Comparison of ENCODE assay signal across 25 cellular contexts in genomic region chr7:151135866-151136514, GRCh38. TPM values are rescaled to one million over a fixed set of nuclear protein-coding genes. Genes with fewer than 3 reads are reported as not detected.
DNase-seq lines count a peak whose midpoint lies in the region; ATAC-seq and TF ChIP-seq lines count a peak whose summit lies in the region.
"Had no signal": no experiment of that assay in that cellular context is flagged by ENCODE, and none has a peak within 500 bp of the region (broad histone marks: within the 10 kb centered on the region; RNA-seq: fewer than 3 reads in every experiment).

No MANE protein-coding gene starts in this region.

- TF ChIP-seq CTCF in GM10266 (IDR thresholded peaks at IDR 0.05; ENCODE audit: control insufficient read depth, insufficient read depth, low read depth, missing control alignments) = no peak
- no peak for TF ChIP-seq CTCF in chondrocyte (IDR thresholded peaks at IDR 0.05)
- TF ChIP-seq CTCF in sigmoid colon (IDR thresholded peaks at IDR 0.05) = no peak

- H3K4me1 Mint-ChIP-seq in activated naive CD8-positive, alpha-beta T cell treated with anti-CD3 and anti-CD28 coated beads, Interleukin-2, amount 10 ng/mL, durations not matched to agents 7 days and 5 days = no peaks in the 10 kb centered on the region
- no peaks in the 10 kb centered on the region for H3K4me1 Mint-ChIP-seq in activated naive CD8-positive, alpha-beta T cell treated with anti-CD3 and anti-CD28 coated beads, Interleukin-2, amount 50 U/mL, for 24 hours
- no peaks in the 10 kb centered on the region for H3K4me1 Mint-ChIP-seq in chondrocyte (ENCODE audit: low read depth)

- DNase-seq in activated naive CD8-positive, alpha-beta T cell treated with anti-CD3 and anti-CD28 coated beads, Interleukin-2, amount 10 ng/mL, durations not matched to agents 7 days and 5 days = peak; percentile 15
- no peak for DNase-seq in activated naive CD8-positive, alpha-beta T cell treated with anti-CD3 and anti-CD28 coated beads, Interleukin-2, amount 50 U/mL, for 24 hours
- peak; percentile 37 for DNase-seq in GM10266 (ENCODE audit: extremely low spot score)
- peak; percentile 84 for DNase-seq in chondrocyte (ENCODE audit: low spot score)
- DNase-seq in sigmoid colon = peak; percentile 34
- DNase-seq in AML-193 (lab: John Stamatoyannopoulos, UW) = no peak
- DNase-seq: Caco-2; CD4-positive, alpha-beta T cell; DMS153; GF-D8; MM.1S; NCI-H1092; NCI-H1436 treated with DMSO at 0.1 percent for 48 hours; NCI-H2029; NCI-H345; NCI-H524 treated with DMSO at 0.1 percent for 48 hours; PC-3; RPMI8226 had no signal

- no peaks in the 10 kb centered on the region for H3K27me3 ChIP-seq in sigmoid colon

- H3K36me3 ChIP-seq in sigmoid colon = peaks cover 32 to 97% (median 53%) of the 10 kb centered on the region in 4 donors

- ATAC-seq in activated naive CD8-positive, alpha-beta T cell treated with anti-CD3 and anti-CD28 coated beads, Interleukin-2, amount 10 ng/mL, durations not matched to agents 7 days and 5 days (ENCODE audit: low read depth) = no peak
- ATAC-seq in activated naive CD8-positive, alpha-beta T cell treated with anti-CD3 and anti-CD28 coated beads, Interleukin-2, amount 50 U/mL, for 24 hours = no peak
- ATAC-seq in HG02938 (IDR thresholded peaks at IDR 0.05; ENCODE audit: unreplicated experiment) = no peak
- ATAC-seq: GM23338, HCT116 had no signal

- no peaks in the 10 kb centered on the region for H3K36me3 Mint-ChIP-seq in activated naive CD8-positive, alpha-beta T cell treated with anti-CD3 and anti-CD28 coated beads, Interleukin-2, amount 10 ng/mL, durations not matched to agents 7 days and 5 days
- no peaks in the 10 kb centered on the region for H3K36me3 Mint-ChIP-seq in activated naive CD8-positive, alpha-beta T cell treated with anti-CD3 and anti-CD28 coated beads, Interleukin-2, amount 50 U/mL, for 24 hours (ENCODE audit: low read depth)
- H3K36me3 Mint-ChIP-seq in chondrocyte (ENCODE audit: low read depth) = peaks cover 28% of the 10 kb centered on the region

- no peaks in the 10 kb centered on the region for H3K9me3 ChIP-seq in sigmoid colon
- H3K9me3 ChIP-seq: Caco-2 had no signal

- no peak overlapping the region for H3K27ac Mint-ChIP-seq in activated naive CD8-positive, alpha-beta T cell treated with anti-CD3 and anti-CD28 coated beads, Interleukin-2, amount 10 ng/mL, durations not matched to agents 7 days and 5 days
- H3K27ac Mint-ChIP-seq in activated naive CD8-positive, alpha-beta T cell treated with anti-CD3 and anti-CD28 coated beads, Interleukin-2, amount 50 U/mL, for 24 hours = no peak overlapping the region
- no peak overlapping the region for H3K27ac Mint-ChIP-seq in chondrocyte (ENCODE audit: unreplicated experiment)
- H3K27ac Mint-ChIP-seq: CD4-positive, alpha-beta T cell; GM23338 had no signal

- WGBS in sigmoid colon, 2 donors = 95 to 96% methylated on average over 28 of the region's 28 CpGs

- TF ChIP-seq EP300 in sigmoid colon (IDR thresholded peaks at IDR 0.05) = no peak

- no peak overlapping the region for H3K4me3 Mint-ChIP-seq in activated naive CD8-positive, alpha-beta T cell treated with anti-CD3 and anti-CD28 coated beads, Interleukin-2, amount 10 ng/mL, durations not matched to agents 7 days and 5 days
- no peak overlapping the region for H3K4me3 Mint-ChIP-seq in activated naive CD8-positive, alpha-beta T cell treated with anti-CD3 and anti-CD28 coated beads, Interleukin-2, amount 50 U/mL, for 24 hours
- no peak overlapping the region for H3K4me3 Mint-ChIP-seq in chondrocyte (ENCODE audit: unreplicated experiment)
- H3K4me3 Mint-ChIP-seq: CD4-positive, alpha-beta T cell; GM23338 had no signal

- intact Hi-C loops in sigmoid colon (cut with DNase I) = no loop called here

- no peaks in the 10 kb centered on the region for H3K27me3 Mint-ChIP-seq in activated naive CD8-positive, alpha-beta T cell treated with anti-CD3 and anti-CD28 coated beads, Interleukin-2, amount 10 ng/mL, durations not matched to agents 7 days and 5 days
- H3K27me3 Mint-ChIP-seq in activated naive CD8-positive, alpha-beta T cell treated with anti-CD3 and anti-CD28 coated beads, Interleukin-2, amount 50 U/mL, for 24 hours = no peaks in the 10 kb centered on the region
- H3K27me3 Mint-ChIP-seq in chondrocyte (ENCODE audit: low read depth) = no peaks in the 10 kb centered on the region
- H3K27me3 Mint-ChIP-seq: CD4-positive, alpha-beta T cell had no signal

- no peaks in the 10 kb centered on the region for H3K4me1 ChIP-seq in sigmoid colon
- H3K4me1 ChIP-seq: Caco-2 had no signal

- POLR2A ChIA-PET in activated naive CD8-positive, alpha-beta T cell treated with anti-CD3 and anti-CD28 coated beads, Interleukin-2, amount 10 ng/mL, durations not matched to agents 7 days and 5 days (lab: Charles Lee) = no interaction called here

- H3K9me3 Mint-ChIP-seq in activated naive CD8-positive, alpha-beta T cell treated with anti-CD3 and anti-CD28 coated beads, Interleukin-2, amount 10 ng/mL, durations not matched to agents 7 days and 5 days = no peaks in the 10 kb centered on the region
- no peaks in the 10 kb centered on the region for H3K9me3 Mint-ChIP-seq in activated naive CD8-positive, alpha-beta T cell treated with anti-CD3 and anti-CD28 coated beads, Interleukin-2, amount 50 U/mL, for 24 hours
- no peaks in the 10 kb centered on the region for H3K9me3 Mint-ChIP-seq in chondrocyte (ENCODE audit: low read depth)
- H3K9me3 Mint-ChIP-seq: CD4-positive, alpha-beta T cell; GM23338 had no signal

- no peak for TF ChIP-seq POLR2A in sigmoid colon (IDR thresholded peaks at IDR 0.05)

- H3K4me3 ChIP-seq in sigmoid colon = no peak overlapping the region
- H3K4me3 ChIP-seq: GM23338 had no signal

- H3K27ac ChIP-seq in sigmoid colon = no peak overlapping the region

RNA-seq across cellular contexts. Expression of gene GBX1, which starts 31.5 kb away (rescaled TPM):
- not detected for total RNA-seq in activated naive CD8-positive, alpha-beta T cell treated with anti-CD3 and anti-CD28 coated beads, Interleukin-2, amount 10 ng/mL, durations not matched to agents 7 days and 5 days
- total RNA-seq in chondrocyte (not detected in 3 replicates), sigmoid colon (not detected)
- not detected for polyA plus RNA-seq in sigmoid colon
- total RNA-seq: Caco-2; CD4-positive, alpha-beta T cell; Daoy; LHCN-M2; PC-3 had no signal
- polyA plus RNA-seq: BJ, GM23338 had no signal

RNA-seq across cellular contexts. Expression of gene AGAP3, which starts 49.7 kb away (rescaled TPM):
- 10 to 100 TPM; 31.7 to 32.7 TPM for total RNA-seq in activated naive CD8-positive, alpha-beta T cell treated with anti-CD3 and anti-CD28 coated beads, Interleukin-2, amount 10 ng/mL, durations not matched to agents 7 days and 5 days
- 77.8 to 116 TPM (median 91.4 TPM) in 3 replicates for total RNA-seq in chondrocyte
- total RNA-seq in sigmoid colon = 10 to 100 TPM; 34.2 to 89.7 (median 40.9) TPM
- 10 to 100 TPM; 27.7 to 42.3 (median 33.6) TPM for polyA plus RNA-seq in sigmoid colon

RNA-seq across cellular contexts. Expression of gene ASB10, which starts 51.1 kb away (rescaled TPM):
- total RNA-seq in activated naive CD8-positive, alpha-beta T cell treated with anti-CD3 and anti-CD28 coated beads, Interleukin-2, amount 10 ng/mL, durations not matched to agents 7 days and 5 days = not detected
- total RNA-seq in chondrocyte (not detected in 3 replicates), sigmoid colon (not detected)
- polyA plus RNA-seq in sigmoid colon = not detected
- total RNA-seq: A172; Caco-2; CD4-positive, alpha-beta T cell; Daoy; GM23338; LHCN-M2; PC-3 had no signal
- polyA plus RNA-seq: BJ, GM23338 had no signal

RNA-seq across cellular contexts. Expression of gene TMUB1, which starts 52.7 kb away (rescaled TPM):
- total RNA-seq in activated naive CD8-positive, alpha-beta T cell treated with anti-CD3 and anti-CD28 coated beads, Interleukin-2, amount 10 ng/mL, durations not matched to agents 7 days and 5 days = 10 to 100 TPM; 75.7 to 78.3 TPM
- total RNA-seq in chondrocyte = 31.2 to 43.2 TPM (median 33.2 TPM) in 3 replicates
- total RNA-seq in sigmoid colon = 10 to 100 TPM; 33.4 to 48.9 (median 41.9) TPM
- 10 to 100 TPM; 45.0 to 74.6 (median 47.4) TPM for polyA plus RNA-seq in sigmoid colon

RNA-seq across cellular contexts. Expression of gene FASTK, which starts 55.4 kb away (rescaled TPM):
- 100 to 1,000 TPM in 1 of 2 experiments, 10 to 100 TPM in 1; 96.5 to 100 TPM for total RNA-seq in activated naive CD8-positive, alpha-beta T cell treated with anti-CD3 and anti-CD28 coated beads, Interleukin-2, amount 10 ng/mL, durations not matched to agents 7 days and 5 days
- 83.8 to 146 TPM (median 94.0 TPM) in 3 replicates for total RNA-seq in chondrocyte
- 10 to 100 TPM; 61.5 to 80.0 (median 69.9) TPM for total RNA-seq in sigmoid colon
- polyA plus RNA-seq in sigmoid colon = 100 to 1,000 TPM in 1 of 3 donors, 10 to 100 TPM in 2; 61.3 to 124 (median 65.0) TPM

Comparison
In these comparisons a context has a peak if more than half of its experiments do, and no peak if none do; other contexts are left out.
1. DNase-seq: peak in activated naive CD8-positive, alpha-beta T cell treated with anti-CD3 and anti-CD28 coated beads, Interleukin-2, amount 10 ng/mL, durations not matched to agents 7 days and 5 days (single experiment), GM10266 (single experiment), chondrocyte (single experiment) and sigmoid colon (single experiment); none in activated naive CD8-positive, alpha-beta T cell treated with anti-CD3 and anti-CD28 coated beads, Interleukin-2, amount 50 U/mL, for 24 hours (single experiment) and AML-193 (0 of 2).